In genomic region chr1:100774370-100774769, GRCh38 we compare ENCODE assay signal across 10 cellular contexts. TPM values are rescaled to one million over a fixed set of nuclear protein-coding genes. Genes with fewer than 3 reads are reported as not detected.
"Had no signal": no experiment of that assay in that cellular context is flagged by ENCODE, and none has a peak within 500 bp of the region (broad histone marks: within the 10 kb centered on the region; RNA-seq: fewer than 3 reads in every experiment).

No MANE protein-coding gene starts in this region.

- H3K4me3 ChIP-seq: GM23248, GM23338, HAP-1 had no signal

- H3K9ac ChIP-seq: GM23248 had no signal

- DNase-seq: GM23248, GOT3, H7, H9, HCEC 1CT, HFFc6 had no signal

- H3K9me3 ChIP-seq: HAP-1 had no signal

- H3K36me3 ChIP-seq: HAP-1 had no signal

- H2AFZ ChIP-seq: GM23248, GM23338 had no signal

- H3K4me2 ChIP-seq: GM23338 had no signal

- H3K27ac ChIP-seq: GM23248 had no signal

- ATAC-seq: GM23338, HCT116 had no signal

RNA-seq across cellular contexts. Expression of gene VCAM1, which starts 54.8 kb away (rescaled TPM):
- total RNA-seq: GM23338, H1, H7, HFFc6 had no signal
- polyA plus RNA-seq: GM23338 had no signal
